Comparison of ENCODE assay signal across 8 cellular contexts in genomic region chr17:50272711-50273653, GRCh38. TPM values are rescaled to one million over a fixed set of nuclear protein-coding genes. Genes with fewer than 3 reads are reported as not detected.
DNase-seq lines count a peak whose midpoint lies in the region; ATAC-seq lines count a peak whose summit lies in the region.

No MANE protein-coding gene starts in this region.

- peak overlapping the region; percentile 50 for H3K4me3 ChIP-seq in MG63
- peak overlapping the region; percentile 84 to 88 for H3K4me3 ChIP-seq in duodenal mucosa (ENCODE audit: low read depth in 1 of 2, low read length in 2 of 2)

- H3K4me1 ChIP-seq in duodenal mucosa (ENCODE audit: control insufficient read depth in 1 of 2, insufficient read depth in 2 of 2, low read length in 2 of 2), result peaks cover 26 to 28% of the 10 kb centered on the region in 2 donors

- no peaks in the 10 kb centered on the region for H3K9me3 ChIP-seq in MG63
- no peaks in the 10 kb centered on the region for H3K9me3 ChIP-seq in duodenal mucosa (ENCODE audit: control insufficient read depth in 1 of 2, low read length in 2 of 2)

- peak; percentile 83 for DNase-seq in EH (ENCODE audit: low read depth)
- peak; percentile 63 for DNase-seq in MG63
- peak; percentile 51 for DNase-seq in activated CD4-positive, alpha-beta T cell treated with anti-CD3 and anti-CD28 coated beads, Interleukin-2, amount 50 U/mL, for 1 hour
- peak; percentile 26 for DNase-seq in medulla oblongata (ENCODE audit: extremely low spot score)
- DNase-seq in stimulated activated CD8-positive, alpha-beta memory T cell treated with anti-CD3 and anti-CD28 coated beads, Interleukin-15, amount 100 ng/mL, for 24 hours (ENCODE audit: low read depth), result peak; percentile 26
- no peak for DNase-seq in putamen (ENCODE audit: low spot score)

- H3K27ac ChIP-seq in duodenal mucosa (ENCODE audit: low read depth, low read length), result no peak overlapping the region

- no peak for ATAC-seq in HG02759 (IDR thresholded peaks at IDR 0.05; ENCODE audit: unreplicated experiment)

- H3K9ac ChIP-seq in duodenal mucosa (ENCODE audit: low read depth in 1 of 2, low read length in 2 of 2), result peak overlapping the region; percentile 66 to 69

- H3K27me3 ChIP-seq in MG63 (no peaks in the 10 kb centered on the region), duodenal mucosa (ENCODE audit: control insufficient read depth in 1 of 2, insufficient read depth in 2 of 2, low read length in 2 of 2) (peaks cover 0 to 7% of the 10 kb centered on the region in 2 donors)

- no peaks in the 10 kb centered on the region for H3K36me3 ChIP-seq in MG63
- peaks cover 0 to under 1% of the 10 kb centered on the region in 2 donors for H3K36me3 ChIP-seq in duodenal mucosa (ENCODE audit: control insufficient read depth in 1 of 2, insufficient read depth in 2 of 2, low read length in 2 of 2)

RNA-seq across cellular contexts. Expression of gene TMEM92, which starts 1.3 kb away (rescaled TPM):
- not detected in 2 replicates for total RNA-seq in MG63 (2014; rRNA removed; shearing (Covaris generic); ENCODE audit: low replicate concordance)
